Comparison of ENCODE assay signal across 8 cellular contexts in the genomic region with DNA sequence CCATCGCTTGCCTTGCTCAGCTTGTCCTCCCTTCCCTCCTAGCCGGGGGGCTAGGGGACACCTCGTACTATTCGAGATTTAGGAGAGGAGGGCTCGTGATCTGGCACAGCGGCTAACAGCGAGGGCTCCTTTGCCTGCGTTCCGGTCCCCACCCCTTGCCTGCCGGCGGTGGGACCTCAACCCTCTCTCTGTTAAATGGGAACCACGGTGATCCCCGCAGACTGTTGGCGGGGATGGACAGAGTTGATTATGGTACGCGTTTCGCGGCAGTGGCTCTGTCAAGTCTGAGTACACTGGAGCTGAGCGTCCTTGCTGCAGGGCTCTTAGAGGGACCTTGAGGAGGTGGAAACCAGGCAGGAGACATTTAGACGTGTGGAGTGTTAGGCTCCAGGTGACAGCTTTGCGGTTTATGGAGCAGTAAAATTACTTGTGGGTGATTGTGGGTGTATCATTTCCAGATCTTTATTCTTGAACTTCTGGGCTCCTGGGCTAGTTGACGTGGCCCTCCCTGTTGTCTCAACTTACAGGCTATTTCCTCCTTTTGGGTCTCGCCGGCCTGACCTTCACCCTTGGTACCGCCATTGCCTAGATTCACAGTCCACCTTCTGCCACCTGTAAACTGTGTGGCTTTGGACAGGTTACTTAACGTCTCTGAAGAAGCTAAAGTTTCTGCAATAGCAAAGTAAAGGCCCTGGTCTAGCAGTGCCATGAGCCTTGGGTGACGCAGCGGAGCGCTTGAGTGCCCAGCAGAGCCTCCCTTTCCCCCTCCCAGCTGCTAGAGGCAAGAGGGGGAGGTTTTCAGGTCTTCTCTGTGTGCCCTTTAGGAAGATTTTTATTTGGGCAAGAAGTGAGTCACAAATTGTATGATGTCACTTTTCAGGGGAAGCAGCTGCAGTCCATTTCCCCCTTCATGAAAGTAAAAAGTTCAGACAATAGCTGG. TPM values are rescaled to one million over a fixed set of nuclear protein-coding genes. Genes with fewer than 3 reads are reported as not detected.
DNase-seq lines count a peak whose midpoint lies in the region; ATAC-seq, FAIRE-seq and TF ChIP-seq lines count a peak whose summit lies in the region.

No MANE protein-coding gene starts in this region.

- TF ChIP-seq CTCF in GM12864 (IDR thresholded peaks at IDR 0.05; ENCODE audit: low read depth, low read length, missing control alignments): no peak
- no peak for TF ChIP-seq CTCF in activated B cell treated with CpG ODN at 0.5 μM for 24 hours (IDR thresholded peaks at IDR 0.05)
- no peak for TF ChIP-seq CTCF in lower leg skin (IDR thresholded peaks at IDR 0.05)

- CTCF ChIA-PET in activated B cell treated with CpG ODN at 0.5 μM for 24 hours (lab: Charles Lee): interaction anchor here (1.1 to 2.0 kb wide), 4 partner anchors 22 to 494 kb away, joined by 3 to 6 read pairs (median 5); a partner anchor contains a TSS

- peak overlapping the region; percentile 94 for H3K27ac Mint-ChIP-seq in activated B cell treated with CpG ODN at 0.5 μM for 24 hours

- FAIRE-seq in H54 (lab: Jason Lieb, UNC): no peak

- peaks cover 32% of the 10 kb centered on the region for H3K36me3 Mint-ChIP-seq in activated B cell treated with CpG ODN at 0.5 μM for 24 hours (ENCODE audit: low read depth)

- H3K4me1 Mint-ChIP-seq in activated B cell treated with CpG ODN at 0.5 μM for 24 hours: peaks cover 57% of the 10 kb centered on the region

- ATAC-seq in activated B cell treated with CpG ODN at 0.5 μM for 24 hours (ENCODE audit: low read depth): peak; percentile 63

- H3K4me3 ChIP-seq in GM12864 (ENCODE audit: low read depth, low read length) (peak overlapping the region; percentile 82), lower leg skin (ENCODE audit: low read depth, poor library complexity, severe bottlenecking) (peak overlapping the region; percentile 97)

- H3K9me3 Mint-ChIP-seq in activated B cell treated with CpG ODN at 0.5 μM for 24 hours: peaks cover 8% of the 10 kb centered on the region

- DNase-seq in GM12864 (ENCODE audit: low read depth) (peak; percentile 46), H54 (ENCODE audit: insufficient read length, low spot score) (peak; percentile 34), LHCN-M2 (ENCODE audit: low read depth) (peak; percentile 93), activated B cell treated with CpG ODN at 0.5 μM for 24 hours (peak; percentile 50), dermis microvascular lymphatic vessel endothelial cell (ENCODE audit: low read depth in 2 of 2) (peak; percentile 70 to 91), lower leg skin (ENCODE audit: low spot score in 2 of 2) (peak; percentile 39 to 89), middle frontal gyrus (ENCODE audit: extremely low spot score, low spot score) (no peak)
- DNase-seq in stimulated activated CD8-positive, alpha-beta memory T cell treated with anti-CD3 and anti-CD28 coated beads, Interleukin-4, amount 100 ng/mL, for 48 hours: peak; percentile 53

- intact Hi-C loops in activated B cell treated with CpG ODN at 0.5 μM for 24 hours (cut with micrococcal nuclease) (loop anchor here (1.0 to 10.0 kb wide), 10 partner anchors 345 to 1498 kb away; a partner anchor contains a TSS), lower leg skin (cut with DNase I; ENCODE audit: low total_unique reads) (no loop called here)

- no peaks in the 10 kb centered on the region for H3K27me3 Mint-ChIP-seq in activated B cell treated with CpG ODN at 0.5 μM for 24 hours

- POLR2A ChIA-PET in activated B cell treated with CpG ODN at 0.5 μM for 24 hours (lab: Charles Lee): interaction anchor here (0.6 to 2.3 kb wide), 8 partner anchors 173 to 1295 kb away, joined by 3 to 12 read pairs (median 4); a partner anchor contains a TSS

- no peak for TF ChIP-seq POLR2A in H54 (IDR thresholded peaks at IDR 0.05; ENCODE audit: low read depth, low read length)
- no peak for TF ChIP-seq POLR2A in lower leg skin (IDR thresholded peaks at IDR 0.05)

- WGBS in lower leg skin, 2 donors: 1 to 4% methylated on average over 29 of the region's 29 CpGs

- peak overlapping the region; percentile 92 for H3K4me3 Mint-ChIP-seq in activated B cell treated with CpG ODN at 0.5 μM for 24 hours

RNA-seq across cellular contexts. Expression of a gene that starts 0.7 kb away (rescaled TPM):
- total RNA-seq in LHCN-M2 (2014; rRNA removed) (25.8 and 35.5 TPM in 2 replicates), activated B cell treated with CpG ODN at 0.5 μM for 24 hours (22.6 and 25.9 TPM in 2 replicates), dermis microvascular lymphatic vessel endothelial cell (39.4 and 47.7 TPM in 2 replicates), lower leg skin (10 to 100 TPM; 18.3 to 30.8 (median 23.5) TPM)
- polyA plus RNA-seq in LHCN-M2 (2012): 10.8 TPM

RNA-seq across cellular contexts. Expression of a gene that starts 16.6 kb away (rescaled TPM):
- 0.06 TPM in 1 of 2 replicates, not detected in the other for total RNA-seq in LHCN-M2 (2014; rRNA removed)
- not detected for polyA plus RNA-seq in LHCN-M2 (2012)
- not detected in 2 replicates for total RNA-seq in activated B cell treated with CpG ODN at 0.5 μM for 24 hours
- total RNA-seq in dermis microvascular lymphatic vessel endothelial cell: not detected in 2 replicates
- under 1 TPM in 3 of 4 donors, not detected in 1; 0.05 to 0.13 (median 0.13) TPM for total RNA-seq in lower leg skin
